ENCODE assay signal across 1 cellular context in the genomic region with DNA sequence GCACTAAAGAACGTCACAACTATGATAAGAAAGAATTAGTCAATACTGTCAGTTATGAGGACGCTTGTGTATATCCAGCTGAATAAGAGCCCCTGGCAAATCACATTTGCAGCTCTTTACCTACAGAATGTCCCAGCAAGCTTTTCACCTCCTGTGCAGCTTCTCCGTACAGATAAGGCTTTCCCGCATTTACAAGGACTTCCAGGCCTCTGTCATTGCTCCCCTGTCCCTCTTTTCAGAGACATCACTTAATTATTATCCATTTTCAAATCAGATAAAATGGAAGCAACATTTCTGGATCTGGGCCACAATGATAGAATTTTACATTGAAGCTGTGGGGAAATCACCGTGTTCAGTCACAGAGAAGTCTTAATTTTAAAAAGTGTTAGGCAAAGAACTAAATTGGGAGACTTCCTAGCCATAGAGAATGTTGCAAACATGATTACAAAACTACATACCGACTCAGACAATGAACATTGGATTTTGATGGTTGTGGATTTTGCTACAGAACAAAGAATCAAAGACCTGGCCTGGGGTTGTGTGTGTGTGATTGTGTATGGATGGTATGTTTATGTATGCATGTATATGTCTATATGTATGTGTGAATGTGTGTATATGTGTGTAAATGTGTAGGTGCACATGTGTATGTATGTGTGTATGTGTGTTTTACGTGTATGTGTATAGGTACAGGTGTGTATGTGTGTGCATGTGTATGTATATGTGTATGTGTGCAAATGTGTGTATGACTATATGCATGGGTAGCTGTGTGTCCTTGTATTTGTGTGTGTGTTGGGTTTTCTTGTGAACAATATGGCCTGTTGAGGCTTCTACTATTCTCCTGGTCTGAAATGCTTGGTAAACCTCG.
TF ChIP-seq lines count a peak whose summit lies in the region.

No MANE protein-coding gene starts in this region.

TF ChIP-seq in endothelial cell of umbilical vein, 7 proteins besides CTCF, POLR2A, EP300 and RAD21 (continued from another document):
- TF ChIP-seq JUN (IDR thresholded peaks at IDR 0.05; ENCODE audit: borderline replicate concordance, insufficient read depth, insufficient read length, low read depth) (no peak), MYC (IDR thresholded peaks at IDR 0.05; ENCODE audit: low read depth, low read length) (no peak), POLR2AphosphoS5 (IDR thresholded peaks at IDR 0.05; ENCODE audit: insufficient read depth, low read depth, low read length) (no peak)
